11 cellular contexts compared by ENCODE assay signal in genomic region chr4:138941037-138941436, GRCh38.
"Had no signal": no experiment of that assay in that cellular context is flagged by ENCODE, and none has a peak within 500 bp of the region (broad histone marks: within the 10 kb centered on the region; RNA-seq: fewer than 3 reads in every experiment).

No MANE protein-coding gene starts in this region.

- H3K27ac ChIP-seq: GM23248 had no signal

- H3K4me3 ChIP-seq: GM23248, GM23338, HAP-1 had no signal

- ATAC-seq: GM23338, HCT116 had no signal

- H3K36me3 ChIP-seq: HAP-1 had no signal

- FAIRE-seq: H1, H54 had no signal

- H3K9me3 ChIP-seq: HAP-1 had no signal

- H3K4me2 ChIP-seq: GM23338 had no signal

- H3K9ac ChIP-seq: GM23248 had no signal

- H2AFZ ChIP-seq: GM23248 had no signal

- DNase-seq: GM23248, GOT3, H7, H9, HCEC 1CT, HFFc6 had no signal
